ENCODE assay signal across 25 cellular contexts in the genomic region with DNA sequence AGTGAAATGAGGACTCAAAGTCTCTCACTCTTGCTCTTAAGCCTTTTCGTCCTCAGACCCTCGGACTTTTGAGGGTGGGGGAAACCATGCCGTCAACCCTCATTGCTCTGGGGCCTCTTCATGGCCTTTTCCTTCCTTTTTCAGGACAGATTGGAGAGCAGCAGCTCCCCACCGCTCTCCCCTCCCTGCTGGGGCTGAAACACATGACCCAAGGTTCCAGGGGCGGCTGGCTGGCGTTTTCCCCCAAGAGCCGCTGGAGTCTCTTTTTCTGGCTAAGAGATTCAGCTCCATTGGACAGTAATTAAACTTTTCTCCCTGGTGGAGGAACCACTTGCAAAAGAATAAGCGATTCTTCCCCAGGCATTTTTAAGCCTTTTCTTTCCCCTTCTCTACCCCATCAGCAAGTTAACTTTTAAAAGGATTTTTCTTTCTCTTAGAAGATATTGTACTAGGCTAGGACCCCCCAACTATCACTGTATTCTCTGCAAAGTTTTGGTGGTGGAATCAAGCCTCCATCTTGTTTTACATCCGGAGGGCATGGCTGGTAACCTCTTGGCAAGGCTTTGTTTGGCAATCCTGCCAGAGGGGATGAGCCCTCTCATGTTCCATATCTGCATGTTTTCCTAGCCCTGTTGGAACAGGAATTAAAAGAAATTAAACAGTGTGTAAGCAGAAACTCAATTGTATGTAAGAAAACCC.
DNase-seq lines count a peak whose midpoint lies in the region; ATAC-seq and TF ChIP-seq lines count a peak whose summit lies in the region.
"Had no signal": no experiment of that assay in that cellular context is flagged by ENCODE, and none has a peak within 500 bp of the region (broad histone marks: within the 10 kb centered on the region; RNA-seq: fewer than 3 reads in every experiment).

No MANE protein-coding gene starts in this region.

- H3K9me3 Mint-ChIP-seq in endothelial cell (ENCODE audit: unreplicated experiment), result no peaks in the 10 kb centered on the region
- H3K9me3 Mint-ChIP-seq: activated CD8-positive, alpha-beta T cell treated with anti-CD3 and anti-CD28 coated beads for 36 hours; effector memory CD8-positive, alpha-beta T cell; memory B cell had no signal

- BruUV-seq in PC-9 (replicated peaks; lab: Mats Ljungman, UMichigan), result no TSS peak

- H3K27me3 ChIP-seq in PC-9 (ENCODE audit: insufficient read depth, low read depth) (no peaks in the 10 kb centered on the region), smooth muscle cell (ENCODE audit: low read depth) (no peaks in the 10 kb centered on the region)
- H3K27me3 ChIP-seq: brain microvascular endothelial cell, right lobe of liver had no signal

- H3K4me1 Mint-ChIP-seq in endothelial cell (ENCODE audit: unreplicated experiment), result no peaks in the 10 kb centered on the region

- peaks cover 5% of the 10 kb centered on the region for H3K27me3 Mint-ChIP-seq in endothelial cell (ENCODE audit: unreplicated experiment)

- H3K4me3 Mint-ChIP-seq in endothelial cell (ENCODE audit: unreplicated experiment), result no peak overlapping the region
- H3K4me3 Mint-ChIP-seq: activated B cell treated with CpG ODN at 0.5 μM for 24 hours; activated CD8-positive, alpha-beta T cell treated with anti-CD3 and anti-CD28 coated beads for 36 hours; CD8-positive, alpha-beta T cell; effector memory CD8-positive, alpha-beta T cell; memory B cell had no signal

- H3F3A ChIP-seq in PC-9 (ENCODE audit: insufficient read depth, low read depth), result peaks cover 22% of the 10 kb centered on the region
- no peaks in the 10 kb centered on the region for H3F3A ChIP-seq in smooth muscle cell (ENCODE audit: low read depth)

- no peak overlapping the region for H3K27ac ChIP-seq in PC-9
- H3K27ac ChIP-seq in smooth muscle cell (ENCODE audit: low read depth), result peak overlapping the region; percentile 59
- H3K27ac ChIP-seq: brain microvascular endothelial cell, KMS-11, right lobe of liver had no signal

- no peaks in the 10 kb centered on the region for H3K9me2 ChIP-seq in PC-9 (ENCODE audit: insufficient read depth)

- H4K20me1 ChIP-seq in PC-9 (ENCODE audit: insufficient read depth) (no peaks in the 10 kb centered on the region), smooth muscle cell (ENCODE audit: low read depth) (no peaks in the 10 kb centered on the region)

- H3K27ac Mint-ChIP-seq in endothelial cell (ENCODE audit: unreplicated experiment), result no peak overlapping the region
- H3K27ac Mint-ChIP-seq: activated B cell treated with CpG ODN at 0.5 μM for 24 hours; activated CD8-positive, alpha-beta T cell treated with anti-CD3 and anti-CD28 coated beads for 36 hours; CD8-positive, alpha-beta T cell; effector memory CD8-positive, alpha-beta T cell; memory B cell had no signal

- TF ChIP-seq CTCF in PC-9 (conservative IDR thresholded peaks at IDR 0.05) (no peak), smooth muscle cell (IDR thresholded peaks at IDR 0.05; ENCODE audit: borderline replicate concordance, insufficient read depth, poor library complexity, severe bottlenecking) (no peak), endothelial cell (IDR thresholded peaks at IDR 0.05; ENCODE audit: unreplicated experiment) (no peak)

- no peak overlapping the region for H3K9ac ChIP-seq in smooth muscle cell (ENCODE audit: low read depth)
- H3K9ac ChIP-seq: KMS-11 had no signal

- H2AFZ ChIP-seq in PC-9 (peak overlapping the region; percentile 35; the same call in 1 of the 2 replicates), smooth muscle cell (ENCODE audit: low read depth) (peak overlapping the region; percentile 47)

- H3K4me2 ChIP-seq in PC-9 (peak overlapping the region; percentile 78), smooth muscle cell (no peak overlapping the region)
- H3K4me2 ChIP-seq: KMS-11 had no signal

- intact Hi-C loops in PC-9 (cut with micrococcal nuclease; ENCODE audit: unreplicated experiment), result no loop called here

- CTCF ChIA-PET in PC-9 (lab: Charles Lee), result no interaction called here

- H3K36me3 ChIP-seq in PC-9 (ENCODE audit: low read depth), result no peaks in the 10 kb centered on the region
- no peaks in the 10 kb centered on the region for H3K36me3 ChIP-seq in smooth muscle cell (ENCODE audit: low read depth)
- H3K36me3 ChIP-seq: brain microvascular endothelial cell, right lobe of liver had no signal

- H3K4me1 ChIP-seq in PC-9 (replicated peaks; ENCODE audit: insufficient read depth) (peaks cover 28% of the 10 kb centered on the region), smooth muscle cell (ENCODE audit: low read depth) (no peaks in the 10 kb centered on the region)
- H3K4me1 ChIP-seq: right lobe of liver had no signal

- H3K9me3 ChIP-seq in PC-9 (ENCODE audit: insufficient read depth, low read depth) (no peaks in the 10 kb centered on the region), smooth muscle cell (replicated peaks; ENCODE audit: low read depth) (no peaks in the 10 kb centered on the region)
- H3K9me3 ChIP-seq: right lobe of liver had no signal

- 93% methylated on average over 9 of the region's 9 CpGs for WGBS in smooth muscle cell (ENCODE audit: low lambda C conversion rate)

- no peaks in the 10 kb centered on the region for H3K36me3 Mint-ChIP-seq in endothelial cell (ENCODE audit: low read depth, unreplicated experiment)
- H3K36me3 Mint-ChIP-seq: CD8-positive, alpha-beta T cell; memory B cell; naive B cell had no signal

- no peak for ATAC-seq in GM19455 (IDR thresholded peaks at IDR 0.05; ENCODE audit: unreplicated experiment)
- ATAC-seq: activated CD8-positive, alpha-beta T cell treated with anti-CD3 and anti-CD28 coated beads for 36 hours; CD8-positive, alpha-beta T cell; effector memory CD8-positive, alpha-beta T cell; GM12878; Right ventricle myocardium inferior had no signal

- H3K4me3 ChIP-seq in PC-9, result no peak overlapping the region
- no peak overlapping the region for H3K4me3 ChIP-seq in smooth muscle cell
- H3K4me3 ChIP-seq: GM12878, right lobe of liver had no signal

- POLR2A ChIA-PET in PC-9 (lab: Charles Lee; ENCODE audit: unreplicated experiment), result no interaction called here

- peak; percentile 48 for DNase-seq in NCI-H2029 treated with DMSO at 0.1 percent for 48 hours (lab: John Stamatoyannopoulos, UW)
- no peak for DNase-seq in PC-9
- DNase-seq in left kidney (ENCODE audit: low read depth, low spot score), result peak; percentile 24
- DNase-seq in smooth muscle cell (lab: John Stamatoyannopoulos, UW; ENCODE audit: unreplicated experiment), result no peak
- no peak for DNase-seq in endothelial cell (ENCODE audit: low spot score)
- no peak for DNase-seq in OCI-M2 (lab: John Stamatoyannopoulos, UW; ENCODE audit: unreplicated experiment)
- DNase-seq: activated B cell treated with CpG ODN at 0.5 μM for 24 hours; activated CD8-positive, alpha-beta T cell treated with anti-CD3 and anti-CD28 coated beads for 36 hours; activated gamma-delta T cell; activated T-cell treated with anti-CD3 and anti-CD28 coated beads for 4 hours; AML-193; brain microvascular endothelial cell; CD8-positive, alpha-beta T cell; DND-41; effector memory CD8-positive, alpha-beta T cell; naive B cell; NCI-H2107; NCI-H526; right lobe of liver; T-helper 9 cell had no signal

- H3K79me2 ChIP-seq in PC-9 (ENCODE audit: low read depth) (no peaks in the 10 kb centered on the region), smooth muscle cell (ENCODE audit: low read depth) (no peaks in the 10 kb centered on the region)

Comparison
In these comparisons a context has a peak if more than half of its experiments do, and no peak if none do; other contexts are left out.
1. DNase-seq: peak in NCI-H2029 treated with DMSO at 0.1 percent for 48 hours (single experiment) and left kidney (single experiment); none in PC-9 (0 of 2), smooth muscle cell (single experiment), endothelial cell (single experiment) and OCI-M2 (single experiment).